In the genomic region with DNA sequence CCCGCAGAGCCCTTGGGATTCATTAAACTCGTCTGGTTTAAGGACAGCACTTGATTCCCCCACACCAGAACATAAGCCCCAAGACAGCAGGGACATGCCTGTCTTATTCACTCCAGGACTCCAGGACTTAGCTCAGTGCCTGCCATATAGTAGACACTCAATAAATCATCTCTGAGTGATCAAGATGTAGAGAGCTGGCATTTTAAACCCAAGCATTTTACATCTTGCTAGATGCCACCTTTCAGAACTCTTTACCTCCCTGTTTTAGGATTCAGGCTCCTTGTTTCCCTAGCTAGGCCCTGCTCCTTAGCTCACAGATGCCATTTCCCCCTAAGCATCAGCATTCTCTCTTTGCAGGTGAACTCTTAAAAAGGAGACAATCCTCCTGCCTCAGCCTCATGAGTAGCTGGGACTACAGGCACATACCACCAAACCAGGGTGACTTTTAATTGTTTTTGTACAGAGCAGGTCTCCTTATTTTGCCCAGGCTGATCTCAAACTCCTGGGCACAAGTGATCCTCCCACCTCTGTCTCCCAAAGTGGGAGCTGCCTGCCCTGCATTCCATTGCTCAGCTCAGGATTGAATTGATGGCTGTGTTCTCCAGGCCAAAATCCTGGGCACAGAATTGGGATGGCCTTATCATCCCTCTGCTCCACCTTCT, we compare ENCODE assay signal across 16 cellular contexts.
"Had no signal": no experiment of that assay in that cellular context is flagged by ENCODE, and none has a peak within 500 bp of the region (broad histone marks: within the 10 kb centered on the region; RNA-seq: fewer than 3 reads in every experiment).

No MANE protein-coding gene starts in this region.

- H3K27me3 ChIP-seq: dorsolateral prefrontal cortex, esophagus muscularis mucosa, right lobe of liver had no signal

- H3K36me3 ChIP-seq: esophagus muscularis mucosa, right lobe of liver, thoracic aorta had no signal

- H3K27ac Mint-ChIP-seq: activated CD8-positive, alpha-beta T cell treated with anti-CD3 and anti-CD28 coated beads, Interleukin-2, amount 10 ng/mL, durations not matched to agents 7 days and 5 days; activated naive CD8-positive, alpha-beta T cell treated with anti-CD3 and anti-CD28 coated beads for 36 hours; natural killer cell had no signal

- H3K9me3 ChIP-seq: esophagus muscularis mucosa, right lobe of liver, thoracic aorta had no signal

- H3K4me3 ChIP-seq: dorsolateral prefrontal cortex, esophagus muscularis mucosa, right lobe of liver, smooth muscle cell, thoracic aorta had no signal

- ATAC-seq: activated CD8-positive, alpha-beta T cell treated with anti-CD3 and anti-CD28 coated beads, Interleukin-2, amount 10 ng/mL, durations not matched to agents 7 days and 5 days; natural killer cell; right lobe of liver; stimulated activated naive CD8-positive, alpha-beta T cell treated with anti-CD3 and anti-CD28 coated beads, Interleukin-15, amount 100 ng/mL, for 72 hours; WTC11 had no signal

- H3K36me3 Mint-ChIP-seq: activated naive CD8-positive, alpha-beta T cell treated with anti-CD3 and anti-CD28 coated beads for 36 hours; natural killer cell; WTC11 had no signal

- H3K4me3 Mint-ChIP-seq: activated CD8-positive, alpha-beta T cell treated with anti-CD3 and anti-CD28 coated beads, Interleukin-2, amount 10 ng/mL, durations not matched to agents 7 days and 5 days; activated naive CD8-positive, alpha-beta T cell treated with anti-CD3 and anti-CD28 coated beads for 36 hours; natural killer cell; stimulated activated naive CD8-positive, alpha-beta T cell treated with anti-CD3 and anti-CD28 coated beads, Interleukin-15, amount 100 ng/mL, for 72 hours; WTC11 had no signal

- H3K27ac ChIP-seq: esophagus muscularis mucosa, right lobe of liver had no signal

- H3K4me1 Mint-ChIP-seq: natural killer cell had no signal

- H3K9me3 Mint-ChIP-seq: activated naive CD8-positive, alpha-beta T cell treated with anti-CD3 and anti-CD28 coated beads for 36 hours; natural killer cell; stimulated activated naive CD8-positive, alpha-beta T cell treated with anti-CD3 and anti-CD28 coated beads, Interleukin-15, amount 100 ng/mL, for 72 hours; WTC11 had no signal

- DNase-seq: activated CD4-positive, alpha-beta T cell treated with anti-CD3 and anti-CD28 coated beads for 4 hours; activated CD8-positive, alpha-beta memory T cell treated with anti-CD3 and anti-CD28 coated beads, Interleukin-2, amount 50 U/mL, for 4 hours; activated CD8-positive, alpha-beta T cell treated with anti-CD3 and anti-CD28 coated beads, Interleukin-2, amount 10 ng/mL, durations not matched to agents 7 days and 5 days; activated gamma-delta T cell; activated naive CD8-positive, alpha-beta T cell treated with anti-CD3 and anti-CD28 coated beads for 36 hours; activated T-cell treated with anti-CD3 and anti-CD28 coated beads, Interleukin-2, amount 50 U/mL, for 48 hours; dorsolateral prefrontal cortex; hypothalamus; natural killer cell; right lobe of liver; stimulated activated naive CD8-positive, alpha-beta T cell treated with anti-CD3 and anti-CD28 coated beads, Interleukin-15, amount 100 ng/mL, for 72 hours; T-helper 2 cell had no signal
